24 cellular contexts compared by ENCODE assay signal in the genomic region with DNA sequence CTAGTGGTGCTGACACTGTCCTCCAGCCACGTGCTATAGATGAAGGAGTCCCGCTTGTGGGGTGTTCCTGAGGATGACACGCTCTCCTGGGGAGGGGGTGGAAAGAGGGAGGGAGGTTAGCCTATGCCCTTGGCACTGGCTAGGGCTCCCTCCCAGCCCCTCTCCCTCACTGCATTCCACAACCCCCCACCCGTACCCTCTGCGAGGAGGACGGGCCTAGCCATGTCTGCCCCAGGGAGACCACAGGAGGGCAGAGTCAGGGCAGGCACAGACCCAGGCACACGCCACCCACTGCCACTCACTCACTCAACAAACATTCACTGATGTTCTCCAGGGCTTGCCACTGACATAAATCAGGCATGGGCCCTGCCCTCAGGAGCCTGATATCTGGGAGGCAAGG.
DNase-seq lines count a peak whose midpoint lies in the region; ATAC-seq, FAIRE-seq and TF ChIP-seq lines count a peak whose summit lies in the region.
"Had no signal": no experiment of that assay in that cellular context is flagged by ENCODE, and none has a peak within 500 bp of the region (broad histone marks: within the 10 kb centered on the region; RNA-seq: fewer than 3 reads in every experiment).

No MANE protein-coding gene starts in this region.

- H3K27ac ChIP-seq in H9 (ENCODE audit: insufficient read length, low read depth, low read length) (no peak overlapping the region), K562 (ENCODE audit: extremely low read depth, low read depth, low read length) (no peak overlapping the region), neural progenitor cell (no peak overlapping the region)
- H3K27ac ChIP-seq: A549; BLaER1 treated with 17β-estradiol and CSF1 and Interleukin-3, amounts not matched to agents 10 nM and 100 nM; GM23248 had no signal

- H3K18ac ChIP-seq in H9 (ENCODE audit: insufficient read length, low read depth, low read length), result no peak overlapping the region

- no CpG with 5 or more reads among the region's 7 CpGs for WGBS in H9 (ENCODE audit: extremely low coverage, insufficient read length, low lambda C conversion rate)
- 69% methylated on average over 7 of the region's 7 CpGs for WGBS in K562 (ENCODE audit: insufficient coverage, low coverage, missing lambda C conversion rate)

- BruUV-seq in Calu3 (replicated peaks; lab: Mats Ljungman, UMichigan) (no TSS peak), K562 (replicated peaks; lab: Mats Ljungman, UMichigan) (no TSS peak)

- no peak for ATAC-seq in K562
- no peak for ATAC-seq in left colon
- ATAC-seq: A549 had no signal

- CTCF ChIA-PET in Calu3 (lab: Charles Lee), result no interaction called here
- CTCF ChIA-PET in K562 (lab: Yijun Ruan, JAX; ENCODE audit: low intra/inter-chr PET ratio), result no interaction called here

- in situ Hi-C loops in K562 (cut with MboI), result no loop called here

- no peak overlapping the region for H4K91ac ChIP-seq in H9 (ENCODE audit: insufficient read length, low read depth, low read length)

- no peak overlapping the region for H2BK20ac ChIP-seq in H9 (ENCODE audit: low read depth, low read length, poor library complexity, severe bottlenecking)

- H3K4me3 ChIP-seq in K562 (no peak overlapping the region), neural progenitor cell (no peak overlapping the region)
- H3K4me3 ChIP-seq: A549; BLaER1 treated with 17β-estradiol and CSF1 and Interleukin-3, amounts not matched to agents 10 nM and 100 nM; GM23248 had no signal

- H3K79me2 ChIP-seq in H9 (ENCODE audit: insufficient read depth, low read length) (no peaks in the 10 kb centered on the region), K562 (ENCODE audit: control insufficient read depth, insufficient read depth, low read length) (no peaks in the 10 kb centered on the region), neural progenitor cell (ENCODE audit: low read depth) (no peaks in the 10 kb centered on the region)

- H4K5ac ChIP-seq in H9 (ENCODE audit: insufficient read length, low read depth, low read length), result no peak overlapping the region

- no peaks in the 10 kb centered on the region for H3K4me1 ChIP-seq in H9 (ENCODE audit: insufficient read depth, low read length)
- H3K4me1 ChIP-seq in K562 (replicated peaks in 1 of 2; ENCODE audit: control insufficient read depth in 2 of 2, insufficient read depth in 2 of 2, low read length in 2 of 2), result peaks cover 0 to 67% of the 10 kb centered on the region in 2 experiments; a peak in 1 of 5 replicates
- H3K4me1 ChIP-seq in neural progenitor cell, result peaks cover 13% of the 10 kb centered on the region
- H3K4me1 ChIP-seq: BE2C; BLaER1 treated with 17β-estradiol and CSF1 and Interleukin-3, amounts not matched to agents 10 nM and 100 nM had no signal

- no peak overlapping the region for H3T11ph ChIP-seq in H9 (ENCODE audit: low read length)

- H3K4me2 ChIP-seq in H9 (ENCODE audit: insufficient read depth, insufficient read length, low read length), result no peak overlapping the region
- H3K4me2 ChIP-seq in K562 (ENCODE audit: insufficient read depth, low read length), result no peak overlapping the region
- H3K4me2 ChIP-seq in neural progenitor cell, result no peak overlapping the region
- H3K4me2 ChIP-seq: A549; BLaER1 treated with 17β-estradiol and CSF1 and Interleukin-3, amounts not matched to agents 10 nM and 100 nM had no signal

- FAIRE-seq in K562 (lab: Jason Lieb, UNC), result no peak
- FAIRE-seq: A549, G401.6, GM12892, H54 had no signal

- TF ChIP-seq RAD21 in K562 (CRISPR knock-in tag; conservative IDR thresholded peaks at IDR 0.05 in 1 of 2, IDR thresholded peaks at IDR 0.05 in 1 of 2), result no peak

- H3K27ac Mint-ChIP-seq in Calu3 (ENCODE audit: unreplicated experiment) (peak overlapping the region; percentile 37), H9 (peak overlapping the region in 2 of 3 experiments; percentile 24 to 30; a peak in 2 of 7 replicates), neural progenitor cell (peak overlapping the region; percentile 34)
- H3K27ac Mint-ChIP-seq: CD4-positive, alpha-beta T cell; CD8-positive, alpha-beta memory T cell had no signal

- no peak overlapping the region for H3K56ac ChIP-seq in H9 (ENCODE audit: insufficient read length, low read depth, low read length)

- no peaks in the 10 kb centered on the region for H3K23me2 ChIP-seq in H9 (ENCODE audit: insufficient read length, low read depth, low read length, poor library complexity, severe bottlenecking)

- peaks cover 20% of the 10 kb centered on the region for H3K36me3 ChIP-seq in K562 (ENCODE audit: control insufficient read depth, insufficient read depth, low read length)
- H3K36me3 ChIP-seq in neural progenitor cell, result no peaks in the 10 kb centered on the region
- H3K36me3 ChIP-seq: BE2C; BLaER1 treated with 17β-estradiol and CSF1 and Interleukin-3, amounts not matched to agents 10 nM and 100 nM had no signal

- H3K27me3 ChIP-seq in H9 (ENCODE audit: insufficient read depth, low read length) (no peaks in the 10 kb centered on the region), K562 (ENCODE audit: control insufficient read depth in 2 of 2, insufficient read depth in 2 of 2, low read length in 2 of 2) (no peaks in the 10 kb centered on the region), neural progenitor cell (no peaks in the 10 kb centered on the region)
- H3K27me3 ChIP-seq: BE2C; BLaER1 treated with 17β-estradiol and CSF1 and Interleukin-3, amounts not matched to agents 10 nM and 100 nM had no signal

- H2BK12ac ChIP-seq in H9 (ENCODE audit: insufficient read length, low read depth, low read length), result no peak overlapping the region

- no peak overlapping the region for H3K14ac ChIP-seq in H9 (ENCODE audit: insufficient read depth, low read length)

- H3F3A ChIP-seq in neural progenitor cell (ENCODE audit: low read depth), result no peaks in the 10 kb centered on the region

- H2BK120ac ChIP-seq in H9 (ENCODE audit: low read depth, low read length, poor library complexity, severe bottlenecking), result no peak overlapping the region

- H3K4me1 Mint-ChIP-seq in Calu3 (ENCODE audit: low read depth, unreplicated experiment), result peaks cover 6% of the 10 kb centered on the region
- H3K4me1 Mint-ChIP-seq in H9, result peaks cover 4 to 17% of the 10 kb centered on the region in 2 experiments; a peak in 2 of 4 replicates
- H3K4me1 Mint-ChIP-seq in neural progenitor cell, result peaks cover 18% of the 10 kb centered on the region
- H3K4me1 Mint-ChIP-seq: CD14-positive monocyte; CD8-positive, alpha-beta memory T cell had no signal

- POLR2A ChIA-PET in K562 (lab: Yijun Ruan, JAX), result no interaction called here

- intact Hi-C loops in Calu3 (cut with micrococcal nuclease; ENCODE audit: unreplicated experiment) (loop anchor here (5.0 kb wide), 1 partner anchor 59 kb away; no protein-coding TSS in a partner anchor), K562 (cut with micrococcal nuclease) (loop anchor here (10.0 kb wide), 1 partner anchor 84 kb away; no protein-coding TSS in a partner anchor), left colon (cut with DNase I, micrococcal nuclease) (no loop called here)

- H3K27me3 Mint-ChIP-seq in Calu3 (ENCODE audit: unreplicated experiment) (no peaks in the 10 kb centered on the region), H9 (ENCODE audit: low read depth) (no peaks in the 10 kb centered on the region), neural progenitor cell (ENCODE audit: insufficient read depth, low read depth) (peaks cover 3% of the 10 kb centered on the region)

- no peak overlapping the region for H2AK5ac ChIP-seq in H9 (ENCODE audit: insufficient read length, low read length)

- H3K9ac ChIP-seq in H9 (ENCODE audit: extremely low read depth, insufficient read length, low read length) (no peak overlapping the region), K562 (ENCODE audit: insufficient read depth in 1 of 2, low read depth in 2 of 2, low read length in 2 of 2) (peak overlapping the region in 1 of 2 experiments; percentile 55; a peak in 1 of 4 replicates), neural progenitor cell (no peak overlapping the region)
- H3K9ac ChIP-seq: BLaER1 treated with 17β-estradiol and CSF1 and Interleukin-3, amounts not matched to agents 10 nM and 100 nM; GM23248 had no signal

- H3K9me3 ChIP-seq in H9 (ENCODE audit: control insufficient read depth, low read depth, low read length), result no peaks in the 10 kb centered on the region
- no peaks in the 10 kb centered on the region for H3K9me3 ChIP-seq in K562 (replicated peaks; ENCODE audit: control insufficient read depth, insufficient read depth, low read depth, low read length)
- no peaks in the 10 kb centered on the region for H3K9me3 ChIP-seq in neural progenitor cell (ENCODE audit: low read depth)
- H3K9me3 ChIP-seq: A549; BE2C; BLaER1 treated with 17β-estradiol and CSF1 and Interleukin-3, amounts not matched to agents 10 nM and 100 nM had no signal

- H3K9me3 Mint-ChIP-seq in Calu3 (ENCODE audit: low read depth, unreplicated experiment) (no peaks in the 10 kb centered on the region), H9 (no peaks in the 10 kb centered on the region; a peak in 1 of 5 replicates), neural progenitor cell (no peaks in the 10 kb centered on the region)
- H3K9me3 Mint-ChIP-seq: CD14-positive monocyte; CD4-positive, alpha-beta T cell; CD8-positive, alpha-beta memory T cell had no signal

- H3K9me1 ChIP-seq in K562 (ENCODE audit: control insufficient read depth, insufficient read depth, low read length), result no peaks in the 10 kb centered on the region

- no peak overlapping the region for H3K4ac ChIP-seq in H9 (ENCODE audit: low read depth, low read length)

- TF ChIP-seq CTCF in Calu3 (IDR thresholded peaks at IDR 0.05; ENCODE audit: unreplicated experiment), result no peak
- TF ChIP-seq CTCF in H9 (conservative IDR thresholded peaks at IDR 0.05), result no peak
- TF ChIP-seq CTCF in K562 (IDR thresholded peaks at IDR 0.05 in 2 of 3, conservative IDR thresholded peaks at IDR 0.05 in 1 of 3; ENCODE audit: insufficient read depth in 2 of 3, low read depth in 1 of 3, low read length in 3 of 3), result no peak
- no peak for TF ChIP-seq CTCF in neural progenitor cell (IDR thresholded peaks at IDR 0.05)

- TF ChIP-seq POLR2A in K562 (conservative IDR thresholded peaks at IDR 0.05), result no peak

- H3K79me1 ChIP-seq in H9 (ENCODE audit: insufficient read depth, low read depth, low read length, poor library complexity, severe bottlenecking), result no peaks in the 10 kb centered on the region

- H3K36me3 Mint-ChIP-seq in Calu3 (ENCODE audit: insufficient read depth, unreplicated experiment) (peaks cover 35% of the 10 kb centered on the region), H9 (ENCODE audit: insufficient read depth in 1 of 3, low read depth in 3 of 3) (no peaks in the 10 kb centered on the region; a peak in 1 of 7 replicates), neural progenitor cell (no peaks in the 10 kb centered on the region)
- H3K36me3 Mint-ChIP-seq: CD14-positive monocyte; CD8-positive, alpha-beta memory T cell had no signal

- H2BK5ac ChIP-seq in H9 (ENCODE audit: insufficient read length, low read length), result no peak overlapping the region

- H2AFZ ChIP-seq in H9 (ENCODE audit: low read length) (no peak overlapping the region), K562 (ENCODE audit: low read depth, low read length) (no peak overlapping the region), neural progenitor cell (replicated peaks) (no peak overlapping the region)
- H2AFZ ChIP-seq: GM23248 had no signal

- no peak overlapping the region for H4K8ac ChIP-seq in H9 (replicated peaks; ENCODE audit: insufficient read length, low read depth, low read length)

- no peak for TF ChIP-seq EP300 in K562 (IDR thresholded peaks at IDR 0.05; ENCODE audit: low read length)

- DNase-seq in Calu3 (no peak), H9 (no peak), K562 (ENCODE audit: extremely low read depth in 1 of 4, low spot score in 3 of 4) (peak in 1 of 4 experiments; percentile 27), neural progenitor cell (ENCODE audit: low spot score) (no peak), left colon (no peak), T1000 (lab: John Stamatoyannopoulos, UW) (no peak), EL (no peak)
- no peak for DNase-seq in activated CD4-positive, alpha-beta T cell treated with anti-CD3 and anti-CD28 coated beads, Interleukin-2, amount 50 U/mL, for 48 hours
- DNase-seq: 8988T; ACHN; AML-193; BE2C; CD4-positive, alpha-beta T cell; CD8-positive, alpha-beta memory T cell; DMS53; DMS79 treated with DMSO at 0.1 percent for 48 hours; GM23248; HCEC 1CT had no signal

- H3K23ac ChIP-seq in H9 (ENCODE audit: insufficient read length, low read depth, low read length), result no peak overlapping the region

- no peak overlapping the region for H3K4me3 Mint-ChIP-seq in Calu3 (ENCODE audit: low read depth, unreplicated experiment)
- H3K4me3 Mint-ChIP-seq in H9, result no peak overlapping the region; a peak in 1 of 5 replicates
- H3K4me3 Mint-ChIP-seq in neural progenitor cell, result peak overlapping the region; percentile 33
- H3K4me3 Mint-ChIP-seq: CD14-positive monocyte; CD4-positive, alpha-beta T cell; CD8-positive, alpha-beta memory T cell had no signal

- H2BK15ac ChIP-seq in H9 (ENCODE audit: low read depth, low read length), result no peak overlapping the region

- no peaks in the 10 kb centered on the region for H4K20me1 ChIP-seq in H9 (ENCODE audit: control insufficient read depth, insufficient read depth, insufficient read length)
- peaks cover 10% of the 10 kb centered on the region for H4K20me1 ChIP-seq in K562 (replicated peaks; ENCODE audit: control insufficient read depth, insufficient read depth, low read length)
- H4K20me1 ChIP-seq in neural progenitor cell (ENCODE audit: low read depth), result peaks cover 12% of the 10 kb centered on the region

Comparison
In these comparisons a context has a peak if more than half of its experiments do, and no peak if none do; other contexts are left out.
1. intact Hi-C loops: an anchor here in Calu3 (5.0 kb wide) and K562 (10.0 kb wide); none called in left colon.